ENCODE assay signal across 10 cellular contexts in the genomic region with DNA sequence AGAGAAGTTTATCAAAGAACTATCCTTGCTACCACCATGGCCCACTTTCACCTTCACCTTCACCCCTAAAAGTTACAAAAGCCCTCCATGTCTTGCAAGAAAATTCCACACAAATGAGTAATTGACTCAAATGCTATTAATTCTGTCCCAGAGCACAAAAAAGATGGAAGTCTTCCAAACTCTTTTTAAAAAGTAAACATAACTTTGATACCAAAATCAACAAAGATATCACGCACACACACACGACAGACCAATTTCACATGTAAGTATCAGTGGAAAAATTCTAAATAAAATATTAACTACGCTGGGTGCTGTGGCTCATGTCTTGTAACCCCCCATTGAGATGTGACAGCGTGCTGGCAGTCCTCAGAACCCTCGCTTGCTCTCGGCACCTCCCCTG. TPM values are rescaled to one million over a fixed set of nuclear protein-coding genes. Genes with fewer than 3 reads are reported as not detected.
A peak's percentile ranks its signal among the peaks of the same experiment; 100 is the strongest.
DNase-seq lines count a peak whose midpoint lies in the region; ATAC-seq and TF ChIP-seq lines count a peak whose summit lies in the region.
"Had no signal": no experiment of that assay in that cellular context is flagged by ENCODE, and none has a peak within 500 bp of the region (broad histone marks: within the 10 kb centered on the region; RNA-seq: fewer than 3 reads in every experiment).

No MANE protein-coding gene starts in this region.

- TF ChIP-seq CTCF in thyroid gland (IDR thresholded peaks at IDR 0.05): no peak

- no peaks in the 10 kb centered on the region for H3K27me3 ChIP-seq in layer of hippocampus (ENCODE audit: control insufficient read depth, insufficient read depth, low read length)
- no peaks in the 10 kb centered on the region for H3K27me3 ChIP-seq in thyroid gland
- no peaks in the 10 kb centered on the region for H3K27me3 ChIP-seq in mesendoderm (ENCODE audit: insufficient read depth, low read length, poor library complexity)

- no peak overlapping the region for H2BK5ac ChIP-seq in mesendoderm (ENCODE audit: low read length)

- H3K4me3 ChIP-seq in thyroid gland (replicated peaks in 1 of 3) (no peak overlapping the region), mesendoderm (ENCODE audit: low read length) (no peak overlapping the region)

- H2AK5ac ChIP-seq in mesendoderm (ENCODE audit: low read length): no peak overlapping the region

- no peaks in the 10 kb centered on the region for H3K9me3 Mint-ChIP-seq in activated T-cell treated with anti-CD3 and anti-CD28 coated beads, Interleukin-2, amount 50 U/mL, for 24 hours
- H3K9me3 Mint-ChIP-seq in activated CD8-positive, alpha-beta T cell treated with anti-CD3 and anti-CD28 coated beads, Interleukin-2, amount 10 ng/mL, durations not matched to agents 7 days and 5 days (ENCODE audit: insufficient read depth): no peaks in the 10 kb centered on the region

- no peak for TF ChIP-seq POLR2A in thyroid gland (IDR thresholded peaks at IDR 0.05)

- H3K4ac ChIP-seq in mesendoderm (ENCODE audit: low read depth, low read length): no peak overlapping the region

- no peak overlapping the region for H2BK120ac ChIP-seq in mesendoderm (ENCODE audit: low read depth, low read length)

- no peak overlapping the region for H3K56ac ChIP-seq in mesendoderm (ENCODE audit: low read length)

- no peak overlapping the region for H3K4me3 Mint-ChIP-seq in activated T-cell treated with anti-CD3 and anti-CD28 coated beads, Interleukin-2, amount 50 U/mL, for 24 hours
- no peak overlapping the region for H3K4me3 Mint-ChIP-seq in activated CD8-positive, alpha-beta T cell treated with anti-CD3 and anti-CD28 coated beads, Interleukin-2, amount 10 ng/mL, durations not matched to agents 7 days and 5 days

- ATAC-seq in activated CD8-positive, alpha-beta T cell treated with anti-CD3 and anti-CD28 coated beads, Interleukin-2, amount 10 ng/mL, durations not matched to agents 7 days and 5 days: no peak
- ATAC-seq in GM19324 (IDR thresholded peaks at IDR 0.05; ENCODE audit: low FRiP score, unreplicated experiment): no peak

- H4K8ac ChIP-seq in mesendoderm (ENCODE audit: low read depth, low read length): no peak overlapping the region

- no peak overlapping the region for H3K18ac ChIP-seq in mesendoderm (ENCODE audit: low read length)

- 76 to 86% methylated on average over 6 of the region's 6 CpGs for WGBS in thyroid gland, 2 donors
- no CpG with 5 or more reads among the region's 6 CpGs for WGBS in mesendoderm (ENCODE audit: extremely low coverage, insufficient coverage, low lambda C conversion rate)

- H3K9ac ChIP-seq in mesendoderm (ENCODE audit: low read length): no peak overlapping the region

- DNase-seq in activated T-cell treated with anti-CD3 and anti-CD28 coated beads, Interleukin-2, amount 50 U/mL, for 24 hours: no peak
- DNase-seq in activated T-cell treated with anti-CD3 and anti-CD28 coated beads, Interleukin-2, amount 50 U/mL, for 1 hour: no peak
- DNase-seq in activated CD8-positive, alpha-beta T cell treated with anti-CD3 and anti-CD28 coated beads, Interleukin-2, amount 10 ng/mL, durations not matched to agents 7 days and 5 days: no peak
- DNase-seq in thyroid gland (no peak), mesendoderm (no peak)
- no peak for DNase-seq in activated effector memory CD4-positive, alpha-beta T cell treated with anti-CD3 and anti-CD28 coated beads, Interleukin-2, amount 50 U/mL, for 16 hours
- DNase-seq: activated CD8-positive, alpha-beta memory T cell treated with anti-CD3 and anti-CD28 coated beads, Interleukin-2, amount 50 U/mL, for 48 hours; RPMI8226 had no signal

- POLR2A ChIA-PET in activated CD8-positive, alpha-beta T cell treated with anti-CD3 and anti-CD28 coated beads, Interleukin-2, amount 10 ng/mL, durations not matched to agents 7 days and 5 days (lab: Charles Lee): no interaction called here

- H3K27ac ChIP-seq in layer of hippocampus (ENCODE audit: low read depth, low read length) (peak overlapping the region; percentile 90), thyroid gland (peak overlapping the region in 2 of 3 donors; percentile 65 to 94), mesendoderm (ENCODE audit: low read depth, low read length) (no peak overlapping the region)

- peak overlapping the region; percentile 98 for H3K27ac Mint-ChIP-seq in activated T-cell treated with anti-CD3 and anti-CD28 coated beads, Interleukin-2, amount 50 U/mL, for 24 hours
- peak overlapping the region; percentile 97 for H3K27ac Mint-ChIP-seq in activated CD8-positive, alpha-beta T cell treated with anti-CD3 and anti-CD28 coated beads, Interleukin-2, amount 10 ng/mL, durations not matched to agents 7 days and 5 days

- no peaks in the 10 kb centered on the region for H3K27me3 Mint-ChIP-seq in activated T-cell treated with anti-CD3 and anti-CD28 coated beads, Interleukin-2, amount 50 U/mL, for 24 hours
- no peaks in the 10 kb centered on the region for H3K27me3 Mint-ChIP-seq in activated CD8-positive, alpha-beta T cell treated with anti-CD3 and anti-CD28 coated beads, Interleukin-2, amount 10 ng/mL, durations not matched to agents 7 days and 5 days (ENCODE audit: low read depth)

- no peak overlapping the region for H4K5ac ChIP-seq in mesendoderm (ENCODE audit: low read length)

- no peaks in the 10 kb centered on the region for H3K36me3 ChIP-seq in thyroid gland
- H3K36me3 ChIP-seq in mesendoderm (ENCODE audit: control insufficient read depth, insufficient read depth, low read length): no peaks in the 10 kb centered on the region

- no peaks in the 10 kb centered on the region for H3K9me3 ChIP-seq in thyroid gland

- peaks cover 27% of the 10 kb centered on the region for H3K36me3 Mint-ChIP-seq in activated T-cell treated with anti-CD3 and anti-CD28 coated beads, Interleukin-2, amount 50 U/mL, for 24 hours (ENCODE audit: low read depth)
- H3K36me3 Mint-ChIP-seq in activated CD8-positive, alpha-beta T cell treated with anti-CD3 and anti-CD28 coated beads, Interleukin-2, amount 10 ng/mL, durations not matched to agents 7 days and 5 days (ENCODE audit: low read depth): peaks cover 15% of the 10 kb centered on the region

- peaks cover 30% of the 10 kb centered on the region for H3K4me1 Mint-ChIP-seq in activated T-cell treated with anti-CD3 and anti-CD28 coated beads, Interleukin-2, amount 50 U/mL, for 24 hours (ENCODE audit: low read depth)
- H3K4me1 Mint-ChIP-seq in activated CD8-positive, alpha-beta T cell treated with anti-CD3 and anti-CD28 coated beads, Interleukin-2, amount 10 ng/mL, durations not matched to agents 7 days and 5 days (ENCODE audit: low read depth): peaks cover 25% of the 10 kb centered on the region

- peaks cover 2% of the 10 kb centered on the region for H3K79me1 ChIP-seq in mesendoderm (ENCODE audit: low read length)

- H3K4me1 ChIP-seq in thyroid gland (peaks cover 5 to 18% of the 10 kb centered on the region in 2 donors), mesendoderm (ENCODE audit: control insufficient read depth, low read depth, low read length) (peaks cover 2% of the 10 kb centered on the region)

- H3K23ac ChIP-seq in mesendoderm (ENCODE audit: low read length): no peak overlapping the region

- no peak overlapping the region for H2BK15ac ChIP-seq in mesendoderm (replicated peaks; ENCODE audit: low read depth)

- no peak overlapping the region for H3K4me2 ChIP-seq in mesendoderm (ENCODE audit: low read length)

- no peaks in the 10 kb centered on the region for H3K79me2 ChIP-seq in mesendoderm (ENCODE audit: control insufficient read depth, insufficient read depth, low read length)

- intact Hi-C loops in thyroid gland (cut with DNase I): no loop called here

- CTCF ChIA-PET in activated CD8-positive, alpha-beta T cell treated with anti-CD3 and anti-CD28 coated beads, Interleukin-2, amount 10 ng/mL, durations not matched to agents 7 days and 5 days (lab: Charles Lee): interaction anchor here (0.6 kb wide), 1 partner anchor 129 kb away, joined by 3 read pairs; no protein-coding TSS in a partner anchor

RNA-seq across cellular contexts. Expression of a gene that starts 1.1 kb away (rescaled TPM):
- 10 to 100 TPM; 30.1 to 32.7 TPM for total RNA-seq in activated CD8-positive, alpha-beta T cell treated with anti-CD3 and anti-CD28 coated beads, Interleukin-2, amount 10 ng/mL, durations not matched to agents 7 days and 5 days
- 10 to 100 TPM; 32.9 to 59.6 (median 46.3) TPM for total RNA-seq in thyroid gland
- 7.2 TPM for polyA plus RNA-seq in mesendoderm (2013, experiment 1 of 2)
- 7.9 TPM for polyA plus RNA-seq in mesendoderm (2013, experiment 2 of 2)
